In genomic region chr12:12986775-12987332, GRCh38 we compare ENCODE assay signal across 31 cellular contexts. TPM values are rescaled to one million over a fixed set of nuclear protein-coding genes. Genes with fewer than 3 reads are reported as not detected.
"Had no signal": no experiment of that assay in that cellular context is flagged by ENCODE, and none has a peak within 500 bp of the region (broad histone marks: within the 10 kb centered on the region; RNA-seq: fewer than 3 reads in every experiment).

No MANE protein-coding gene starts in this region.

- H3K4me2 ChIP-seq: neural progenitor cell, smooth muscle cell had no signal

- H3K4me3 ChIP-seq: ascending aorta, cardiac muscle cell, coronary artery, dorsolateral prefrontal cortex, gastrocnemius medialis, left lung, lower lobe of right lung, neural progenitor cell, psoas muscle, smooth muscle cell, stomach, thyroid gland, upper lobe of left lung, vagina had no signal

- H3K27me3 ChIP-seq: ascending aorta, cardiac muscle cell, dorsolateral prefrontal cortex, gastrocnemius medialis, left lung, neural progenitor cell, stomach, thyroid gland, upper lobe of left lung, vagina had no signal

- H3K9ac ChIP-seq: neural progenitor cell, parathyroid adenoma had no signal

- DNase-seq: activated CD4-positive, alpha-beta T cell treated with anti-CD3 and anti-CD28 coated beads, Interleukin-2, amount 10 ng/mL, durations not matched to agents 24 days and 14 days; activated CD8-positive, alpha-beta memory T cell treated with anti-CD3 and anti-CD28 coated beads, Interleukin-2, amount 50 U/mL, for 48 hours; activated gamma-delta T cell; activated naive CD8-positive, alpha-beta T cell treated with anti-CD3 and anti-CD28 coated beads, Interleukin-2, amount 10 ng/mL, durations not matched to agents 7 days and 5 days; activated T-cell treated with anti-CD3 and anti-CD28 coated beads, Interleukin-2, amount 50 U/mL, for 24 hours; cerebellar nuclear complex; dorsolateral prefrontal cortex; effector memory CD4-positive, alpha-beta T cell; gastrocnemius medialis; left lung; lower lobe of right lung; occipital lobe; psoas muscle; stimulated activated CD4-positive, alpha-beta T cell treated with anti-CD3 and anti-CD28 coated beads, Interleukin-1b, Interleukin-23, amount 100 ng/mL, for 48 hours; stimulated activated CD4-positive, alpha-beta T cell treated with anti-CD3 and anti-CD28 coated beads, Interleukin-4, amount 100 ng/mL, for 4 hours; stimulated activated CD8-positive, alpha-beta memory T cell treated with anti-CD3 and anti-CD28 coated beads, Interleukin-4, amount 100 ng/mL, for 48 hours; stomach; thyroid gland had no signal

- H3K79me2 ChIP-seq: parathyroid adenoma had no signal

- H3K36me3 ChIP-seq: neural progenitor cell had no signal

- H3K4me1 ChIP-seq: ascending aorta, gastrocnemius medialis, psoas muscle had no signal

- H3K9me3 ChIP-seq: ascending aorta, gastrocnemius medialis, left lung, lower lobe of right lung, psoas muscle, stomach, thyroid gland, upper lobe of left lung, vagina had no signal

- H3K27ac ChIP-seq: ascending aorta, cardiac muscle cell, coronary artery, gastrocnemius medialis, left lung, lower lobe of right lung, neural progenitor cell, parathyroid adenoma, psoas muscle, stomach, thyroid gland, upper lobe of left lung, vagina, WERI-Rb-1 had no signal

- H2AFZ ChIP-seq: neural progenitor cell, parathyroid adenoma had no signal

- ATAC-seq: stimulated activated memory B cell treated with anti-CD40 and anti-IgM and Interleukin-4, amounts not matched to agents 10 μg/mL and 1 μg/mL and 100 μg/mL, for 72 hours had no signal

RNA-seq across cellular contexts. Expression of gene GPRC5D, which starts 34.9 kb away (rescaled TPM):
- total RNA-seq: activated CD4-positive, alpha-beta T cell treated with anti-CD3 and anti-CD28 coated beads, Interleukin-2, amount 10 ng/mL, durations not matched to agents 24 days and 14 days; activated CD8-positive, alpha-beta memory T cell treated with anti-CD3 and anti-CD28 coated beads for 36 hours; activated naive CD8-positive, alpha-beta T cell treated with anti-CD3 and anti-CD28 coated beads, Interleukin-2, amount 10 ng/mL, durations not matched to agents 7 days and 5 days; ascending aorta; cardiac muscle cell; epithelial cell of proximal tubule; gastrocnemius medialis; left lung; lower lobe of right lung; naive thymus-derived CD8-positive, alpha-beta T cell; occipital lobe; psoas muscle; smooth muscle cell; stomach; thyroid gland; vagina had no signal
